In the genomic region with DNA sequence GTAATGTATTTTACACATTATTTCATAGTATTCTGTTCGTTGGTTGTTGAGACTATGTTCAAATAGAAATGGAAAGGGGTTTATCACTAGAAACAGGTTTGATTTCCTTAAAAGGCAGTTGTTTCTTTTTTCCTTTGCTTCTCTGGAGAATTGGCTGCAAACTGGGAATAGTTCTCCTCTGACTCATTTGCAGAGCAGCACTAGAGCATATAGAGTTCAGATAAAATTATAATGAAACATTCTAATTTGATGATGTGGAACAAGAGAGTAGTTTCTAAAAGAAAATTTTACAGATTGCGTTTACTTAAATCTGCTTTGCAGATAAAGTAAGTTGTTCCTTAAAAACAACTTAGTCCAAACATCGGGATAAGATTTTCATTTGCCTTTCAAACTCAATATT, we compare ENCODE assay signal across 11 cellular contexts. TPM values are rescaled to one million over a fixed set of nuclear protein-coding genes. Genes with fewer than 3 reads are reported as not detected.
DNase-seq lines count a peak whose midpoint lies in the region; FAIRE-seq and TF ChIP-seq lines count a peak whose summit lies in the region.
"Had no signal": no experiment of that assay in that cellular context is flagged by ENCODE, and none has a peak within 500 bp of the region (broad histone marks: within the 10 kb centered on the region; RNA-seq: fewer than 3 reads in every experiment).

No MANE protein-coding gene starts in this region.

- H3K4me3 ChIP-seq in adipocyte (ENCODE audit: low read length) (peak overlapping the region; percentile 51), sigmoid colon (no peak overlapping the region)
- H3K4me3 ChIP-seq: SJCRH30 had no signal

- intact Hi-C loops in sigmoid colon (cut with DNase I) = no loop called here

- H3K27ac ChIP-seq in sigmoid colon = peak overlapping the region; percentile 76 to 90 (median 86)
- H3K27ac ChIP-seq: SJCRH30 had no signal

- 63 to 69% methylated on average over 3 of the region's 3 CpGs for WGBS in sigmoid colon, 2 donors

- TF ChIP-seq POLR2A in sigmoid colon (IDR thresholded peaks at IDR 0.05) = no peak
- TF ChIP-seq POLR2A in H54 (IDR thresholded peaks at IDR 0.05; ENCODE audit: low read depth, low read length) = no peak

- no peak for TF ChIP-seq CTCF in sigmoid colon (IDR thresholded peaks at IDR 0.05)

- H3K9ac ChIP-seq in adipocyte (ENCODE audit: low read length) = peak overlapping the region; percentile 71

- peak; percentile 69 for DNase-seq in GM04503 (ENCODE audit: low read depth)
- peak; percentile 84 for DNase-seq in adipocyte (ENCODE audit: low read depth)
- DNase-seq in glomerular endothelial cell (ENCODE audit: extremely low read depth, low read depth, low spot score) = peak; percentile 68
- no peak for DNase-seq in sigmoid colon
- no peak for DNase-seq in H54 (ENCODE audit: insufficient read length, low spot score)
- DNase-seq in SW480 (ENCODE audit: low spot score) = no peak
- no peak for DNase-seq in NCI-H345 (lab: John Stamatoyannopoulos, UW)
- no peak for DNase-seq in middle frontal gyrus (ENCODE audit: extremely low spot score, low spot score)
- DNase-seq: effector memory CD8-positive, alpha-beta T cell; NCI-H187 treated with DMSO at 0.1 percent for 48 hours; SJCRH30 had no signal

- no peak for TF ChIP-seq EP300 in sigmoid colon (IDR thresholded peaks at IDR 0.05)

- H3K4me1 ChIP-seq in adipocyte (ENCODE audit: control insufficient read depth, insufficient read depth, low read length) = peaks cover 28% of the 10 kb centered on the region
- peaks cover 0 to 82% (median 61%) of the 10 kb centered on the region in 4 donors for H3K4me1 ChIP-seq in sigmoid colon

- no peaks in the 10 kb centered on the region for H3K36me3 ChIP-seq in adipocyte (ENCODE audit: control insufficient read depth, insufficient read depth, low read length, severe bottlenecking)
- no peaks in the 10 kb centered on the region for H3K36me3 ChIP-seq in sigmoid colon
- H3K36me3 ChIP-seq: SJCRH30 had no signal

- H3K27me3 ChIP-seq in adipocyte (replicated peaks; ENCODE audit: control insufficient read depth, insufficient read depth, low read length) (no peaks in the 10 kb centered on the region), sigmoid colon (no peaks in the 10 kb centered on the region)
- H3K27me3 ChIP-seq: SJCRH30 had no signal

- no peak for FAIRE-seq in H54 (lab: Jason Lieb, UNC)

- H3K9me3 ChIP-seq in adipocyte (ENCODE audit: control insufficient read depth, low read length) (no peaks in the 10 kb centered on the region), sigmoid colon (no peaks in the 10 kb centered on the region)
- H3K9me3 ChIP-seq: SJCRH30 had no signal

RNA-seq across cellular contexts. Expression of a gene that starts 29.7 kb away (rescaled TPM):
- total RNA-seq in glomerular endothelial cell = 0.47 and 0.53 TPM in 2 replicates
- total RNA-seq in sigmoid colon = 1,000 to 10,000 TPM in 3 of 4 donors, 100 to 1,000 TPM in 1; 611 to 1,591 (median 1,204) TPM
- polyA plus RNA-seq in sigmoid colon = 10 to 100 TPM in 1 of 3 donors, 1 to 10 TPM in 2; 2.1 to 34.6 (median 9.0) TPM

Comparison
In these comparisons a context has a peak if more than half of its experiments do, and no peak if none do; other contexts are left out.
1. DNase-seq: peak in GM04503 (single experiment), adipocyte (single experiment) and glomerular endothelial cell (single experiment); none in sigmoid colon (single experiment), H54 (single experiment), SW480 (single experiment), NCI-H345 (single experiment) and middle frontal gyrus (single experiment).
2. RNA of a gene that starts 29.7 kb away (total RNA-seq): 611 to 1,591 TPM in sigmoid colon; 0.47 to 0.53 TPM in glomerular endothelial cell; every median in the first group is over 100 times any median in the second.